Comparison of ENCODE assay signal across 1 cellular context in genomic region chr1:1439550-1440261, GRCh38.
TF ChIP-seq lines count a peak whose summit lies in the region.

No MANE protein-coding gene starts in this region.

TF ChIP-seq in H1, 55 proteins besides CTCF, POLR2A, EP300 and RAD21:
- TF ChIP-seq TEAD4 (IDR thresholded peaks at IDR 0.05; ENCODE audit: low read depth, low read length) (no peak), ASH2L (IDR thresholded peaks at IDR 0.05; ENCODE audit: low read length) (no peak), JUND (IDR thresholded peaks at IDR 0.05; ENCODE audit: low read length) (no peak), ATF2 (IDR thresholded peaks at IDR 0.05; ENCODE audit: low read length) (no peak), ATF3 (IDR thresholded peaks at IDR 0.05; ENCODE audit: insufficient read depth, low read depth, low read length) (no peak), MAX (IDR thresholded peaks at IDR 0.05) (no peak), TCF12 (IDR thresholded peaks at IDR 0.05; ENCODE audit: low read depth, low read length) (no peak), SP1 (IDR thresholded peaks at IDR 0.05; ENCODE audit: low read depth, low read length) (no peak), GABPA (IDR thresholded peaks at IDR 0.05; ENCODE audit: borderline replicate concordance, insufficient read depth, low read length) (no peak)
